ENCODE assay signal across 1 cellular context in the genomic region with DNA sequence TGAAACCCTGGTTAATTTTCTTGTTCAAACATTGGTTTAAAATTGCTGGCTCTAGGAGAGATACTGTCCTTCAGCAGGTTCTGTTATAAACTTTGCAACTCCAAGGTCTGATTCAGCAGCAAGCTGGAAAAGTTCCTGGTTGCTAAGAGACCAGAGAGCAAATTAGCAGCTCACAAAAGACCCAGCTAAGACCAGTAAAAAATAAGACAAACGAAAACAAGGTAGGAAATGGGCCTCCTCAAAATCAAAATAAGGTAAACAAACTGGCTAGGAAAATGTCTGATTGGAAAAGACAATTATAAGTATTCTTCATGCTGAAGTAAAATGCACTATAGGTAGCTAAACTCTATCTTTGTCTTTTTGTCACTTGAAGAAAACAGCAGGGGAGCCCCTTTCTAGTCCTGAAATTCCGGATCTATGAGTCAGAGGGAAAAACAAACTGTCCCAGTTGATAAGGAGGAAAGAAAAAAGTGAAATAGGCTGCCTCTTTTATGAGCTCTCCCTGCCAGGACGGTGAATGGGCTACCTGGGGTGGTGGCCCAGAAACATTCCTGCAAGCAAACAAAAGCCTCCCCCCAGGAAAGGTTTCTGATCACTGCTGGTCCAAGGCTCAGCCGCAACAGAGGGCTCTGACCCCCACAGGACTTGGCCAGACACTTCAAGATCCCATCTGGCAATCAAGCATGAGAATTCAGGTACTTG.
TF ChIP-seq lines count a peak whose summit lies in the region.

No MANE protein-coding gene starts in this region.

TF ChIP-seq in HepG2, 621 proteins besides CTCF, POLR2A, EP300 and RAD21 (continued from another document and continues in another):
- TF ChIP-seq, protein P1, sequence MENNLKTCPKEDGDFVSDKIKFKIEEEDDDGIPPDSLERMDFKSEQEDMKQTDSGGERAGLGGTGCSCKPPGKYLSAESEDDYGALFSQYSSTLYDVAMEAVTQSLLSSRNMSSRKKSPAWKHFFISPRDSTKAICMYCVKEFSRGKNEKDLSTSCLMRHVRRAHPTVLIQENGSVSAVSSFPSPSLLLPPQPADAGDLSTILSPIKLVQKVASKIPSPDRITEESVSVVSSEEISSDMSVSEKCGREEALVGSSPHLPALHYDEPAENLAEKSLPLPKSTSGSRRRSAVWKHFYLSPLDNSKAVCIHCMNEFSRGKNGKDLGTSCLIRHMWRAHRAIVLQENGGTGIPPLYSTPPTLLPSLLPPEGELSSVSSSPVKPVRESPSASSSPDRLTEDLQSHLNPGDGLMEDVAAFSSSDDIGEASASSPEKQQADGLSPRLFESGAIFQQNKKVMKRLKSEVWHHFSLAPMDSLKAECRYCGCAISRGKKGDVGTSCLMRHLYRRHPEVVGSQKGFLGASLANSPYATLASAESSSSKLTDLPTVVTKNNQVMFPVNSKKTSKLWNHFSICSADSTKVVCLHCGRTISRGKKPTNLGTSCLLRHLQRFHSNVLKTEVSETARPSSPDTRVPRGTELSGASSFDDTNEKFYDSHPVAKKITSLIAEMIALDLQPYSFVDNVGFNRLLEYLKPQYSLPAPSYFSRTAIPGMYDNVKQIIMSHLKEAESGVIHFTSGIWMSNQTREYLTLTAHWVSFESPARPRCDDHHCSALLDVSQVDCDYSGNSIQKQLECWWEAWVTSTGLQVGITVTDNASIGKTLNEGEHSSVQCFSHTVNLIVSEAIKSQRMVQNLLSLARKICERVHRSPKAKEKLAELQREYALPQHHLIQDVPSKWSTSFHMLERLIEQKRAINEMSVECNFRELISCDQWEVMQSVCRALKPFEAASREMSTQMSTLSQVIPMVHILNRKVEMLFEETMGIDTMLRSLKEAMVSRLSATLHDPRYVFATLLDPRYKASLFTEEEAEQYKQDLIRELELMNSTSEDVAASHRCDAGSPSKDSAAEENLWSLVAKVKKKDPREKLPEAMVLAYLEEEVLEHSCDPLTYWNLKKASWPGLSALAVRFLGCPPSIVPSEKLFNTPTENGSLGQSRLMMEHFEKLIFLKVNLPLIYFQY (CRISPR knock-in tag; IDR thresholded peaks at IDR 0.05; ENCODE audit: borderline replicate concordance): peak; percentile 69; the same call in 1 of the 2 replicates
- TF ChIP-seq ZFP36 (IDR thresholded peaks at IDR 0.05; ENCODE audit: borderline replicate concordance, low read depth, low read length, partially characterized antibody): no peak
- TF ChIP-seq ASH2L (IDR thresholded peaks at IDR 0.05; ENCODE audit: insufficient read length, low read depth, low read length): peak; percentile 93
- TF ChIP-seq ZNF710 (CRISPR knock-in tag; IDR thresholded peaks at IDR 0.05; ENCODE audit: borderline replicate concordance): peak; percentile 93; the same call in 1 of the 2 replicates
- TF ChIP-seq ZNF749 (CRISPR knock-in tag; IDR thresholded peaks at IDR 0.05; ENCODE audit: borderline replicate concordance): peak; percentile 58; the same call in 1 of the 2 replicates
- TF ChIP-seq HNF4A (CRISPR knock-in tag; IDR thresholded peaks at IDR 0.05): peak; percentile 51; the same call in 1 of the 2 replicates
- TF ChIP-seq ZNF383 (CRISPR knock-in tag; IDR thresholded peaks at IDR 0.05; ENCODE audit: borderline replicate concordance): 0 out of 2 replicates have a peak, but pooled peaks have one; percentile 53
- no peak for TF ChIP-seq ZNF430 (CRISPR knock-in tag; IDR thresholded peaks at IDR 0.05)
- peak; percentile 41; the same call in 1 of the 2 replicates for TF ChIP-seq FOXA3 (CRISPR knock-in tag; IDR thresholded peaks at IDR 0.05)
- TF ChIP-seq ZBTB38 (CRISPR knock-in tag; IDR thresholded peaks at IDR 0.05): no peak
- no peak for TF ChIP-seq SKI (IDR thresholded peaks at IDR 0.05; ENCODE audit: partially characterized antibody)
- no peak for TF ChIP-seq POGK (CRISPR knock-in tag; conservative IDR thresholded peaks at IDR 0.05)
- TF ChIP-seq PRDM10 (CRISPR knock-in tag; IDR thresholded peaks at IDR 0.05; ENCODE audit: low read depth): peak; percentile 54
- TF ChIP-seq, protein P2, sequence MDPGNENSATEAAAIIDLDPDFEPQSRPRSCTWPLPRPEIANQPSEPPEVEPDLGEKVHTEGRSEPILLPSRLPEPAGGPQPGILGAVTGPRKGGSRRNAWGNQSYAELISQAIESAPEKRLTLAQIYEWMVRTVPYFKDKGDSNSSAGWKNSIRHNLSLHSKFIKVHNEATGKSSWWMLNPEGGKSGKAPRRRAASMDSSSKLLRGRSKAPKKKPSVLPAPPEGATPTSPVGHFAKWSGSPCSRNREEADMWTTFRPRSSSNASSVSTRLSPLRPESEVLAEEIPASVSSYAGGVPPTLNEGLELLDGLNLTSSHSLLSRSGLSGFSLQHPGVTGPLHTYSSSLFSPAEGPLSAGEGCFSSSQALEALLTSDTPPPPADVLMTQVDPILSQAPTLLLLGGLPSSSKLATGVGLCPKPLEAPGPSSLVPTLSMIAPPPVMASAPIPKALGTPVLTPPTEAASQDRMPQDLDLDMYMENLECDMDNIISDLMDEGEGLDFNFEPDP (CRISPR knock-in tag; conservative IDR thresholded peaks at IDR 0.05): no peak
- TF ChIP-seq HMGXB4 (CRISPR knock-in tag; IDR thresholded peaks at IDR 0.05; ENCODE audit: borderline replicate concordance in 1 of 2, low read depth in 1 of 2): peak in 1 of 2 experiments; percentile 36; a peak in 1 of 4 replicates
- TF ChIP-seq MED13 (CRISPR knock-in tag; IDR thresholded peaks at IDR 0.05): 0 out of 2 replicates have a peak, but pooled peaks have one; percentile 17
- TF ChIP-seq FOSL1 (CRISPR knock-in tag; IDR thresholded peaks at IDR 0.05; ENCODE audit: borderline replicate concordance): peak; percentile 99
- no peak for TF ChIP-seq FOXP1 (IDR thresholded peaks at IDR 0.05)
- TF ChIP-seq FOXP1 (CRISPR knock-in tag; IDR thresholded peaks at IDR 0.05): peak; percentile 52
- peak; percentile 81 for TF ChIP-seq PHF21A (CRISPR knock-in tag; IDR thresholded peaks at IDR 0.05)
- TF ChIP-seq ETV5 (CRISPR knock-in tag; IDR thresholded peaks at IDR 0.05; ENCODE audit: borderline replicate concordance): peak; percentile 54; the same call in 1 of the 2 replicates
- TF ChIP-seq SOX5 (CRISPR knock-in tag; IDR thresholded peaks at IDR 0.05; ENCODE audit: borderline replicate concordance): peak; percentile 66; the same call in 1 of the 2 replicates
- peak; percentile 64; the same call in 1 of the 2 replicates for TF ChIP-seq ZNF331 (CRISPR knock-in tag; IDR thresholded peaks at IDR 0.05)
- TF ChIP-seq ATF7 (IDR thresholded peaks at IDR 0.05): 0 out of 2 replicates have a peak, but pooled peaks have one; percentile 7
- 0 out of 2 replicates have a peak, but pooled peaks have one; percentile 30 for TF ChIP-seq ATF7 (CRISPR knock-in tag; IDR thresholded peaks at IDR 0.05)
- TF ChIP-seq, protein P3, sequence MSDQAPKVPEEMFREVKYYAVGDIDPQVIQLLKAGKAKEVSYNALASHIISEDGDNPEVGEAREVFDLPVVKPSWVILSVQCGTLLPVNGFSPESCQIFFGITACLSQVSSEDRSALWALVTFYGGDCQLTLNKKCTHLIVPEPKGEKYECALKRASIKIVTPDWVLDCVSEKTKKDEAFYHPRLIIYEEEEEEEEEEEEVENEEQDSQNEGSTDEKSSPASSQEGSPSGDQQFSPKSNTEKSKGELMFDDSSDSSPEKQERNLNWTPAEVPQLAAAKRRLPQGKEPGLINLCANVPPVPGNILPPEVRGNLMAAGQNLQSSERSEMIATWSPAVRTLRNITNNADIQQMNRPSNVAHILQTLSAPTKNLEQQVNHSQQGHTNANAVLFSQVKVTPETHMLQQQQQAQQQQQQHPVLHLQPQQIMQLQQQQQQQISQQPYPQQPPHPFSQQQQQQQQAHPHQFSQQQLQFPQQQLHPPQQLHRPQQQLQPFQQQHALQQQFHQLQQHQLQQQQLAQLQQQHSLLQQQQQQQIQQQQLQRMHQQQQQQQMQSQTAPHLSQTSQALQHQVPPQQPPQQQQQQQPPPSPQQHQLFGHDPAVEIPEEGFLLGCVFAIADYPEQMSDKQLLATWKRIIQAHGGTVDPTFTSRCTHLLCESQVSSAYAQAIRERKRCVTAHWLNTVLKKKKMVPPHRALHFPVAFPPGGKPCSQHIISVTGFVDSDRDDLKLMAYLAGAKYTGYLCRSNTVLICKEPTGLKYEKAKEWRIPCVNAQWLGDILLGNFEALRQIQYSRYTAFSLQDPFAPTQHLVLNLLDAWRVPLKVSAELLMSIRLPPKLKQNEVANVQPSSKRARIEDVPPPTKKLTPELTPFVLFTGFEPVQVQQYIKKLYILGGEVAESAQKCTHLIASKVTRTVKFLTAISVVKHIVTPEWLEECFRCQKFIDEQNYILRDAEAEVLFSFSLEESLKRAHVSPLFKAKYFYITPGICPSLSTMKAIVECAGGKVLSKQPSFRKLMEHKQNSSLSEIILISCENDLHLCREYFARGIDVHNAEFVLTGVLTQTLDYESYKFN (CRISPR knock-in tag; conservative IDR thresholded peaks at IDR 0.05): peak; percentile 83
- TF ChIP-seq ZBTB3 (CRISPR knock-in tag; IDR thresholded peaks at IDR 0.05; ENCODE audit: borderline replicate concordance, low read depth): peak; percentile 31; the same call in 1 of the 2 replicates
- 0 out of 2 replicates have a peak, but pooled peaks have one; percentile 37 for TF ChIP-seq RXRB (CRISPR knock-in tag; IDR thresholded peaks at IDR 0.05; ENCODE audit: borderline replicate concordance)
